In the genomic region with DNA sequence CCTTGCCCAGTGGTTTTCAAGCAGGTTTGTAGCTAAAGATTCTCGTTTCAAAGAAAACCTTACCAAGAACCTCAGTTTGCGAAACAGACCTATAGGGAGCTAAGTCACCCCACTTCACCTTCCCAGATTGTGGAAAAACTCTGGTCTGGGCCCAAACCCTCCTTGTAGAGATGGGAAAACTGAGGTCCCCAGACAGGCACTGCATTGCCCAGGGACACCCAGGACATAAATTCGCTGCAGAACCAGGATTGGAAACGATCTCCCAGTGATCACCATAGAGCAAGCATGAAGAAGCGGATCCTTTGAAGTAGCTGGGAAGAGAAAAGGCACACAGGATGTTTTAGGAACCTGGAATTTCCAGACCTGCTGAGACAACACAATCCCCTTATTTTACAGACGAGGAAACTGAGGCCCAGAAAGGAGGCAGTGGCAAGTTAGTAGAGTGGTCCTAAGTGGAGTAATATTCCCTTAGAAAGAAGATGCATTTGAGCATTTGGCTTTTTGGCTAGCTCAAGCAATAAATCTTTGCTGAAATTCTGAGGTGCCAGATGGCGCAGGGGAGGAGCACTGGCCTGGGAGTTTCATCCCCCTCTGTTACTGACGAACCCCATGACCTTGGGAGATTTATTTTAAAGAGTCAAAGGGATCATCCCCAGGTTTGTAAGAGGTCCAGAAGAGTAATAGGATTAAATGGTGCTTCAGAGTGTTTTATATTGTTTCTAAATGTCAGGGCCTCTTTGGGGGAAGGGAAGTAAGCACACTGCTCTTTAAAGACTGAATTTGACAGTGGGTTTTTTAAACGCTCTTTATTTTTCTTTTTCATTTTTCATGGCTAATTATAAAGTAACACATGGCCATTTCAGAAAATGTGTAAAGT, we compare ENCODE assay signal across 9 cellular contexts.
DNase-seq lines count a peak whose midpoint lies in the region; ATAC-seq and TF ChIP-seq lines count a peak whose summit lies in the region.
"Had no signal": no experiment of that assay in that cellular context is flagged by ENCODE, and none has a peak within 500 bp of the region (broad histone marks: within the 10 kb centered on the region; RNA-seq: fewer than 3 reads in every experiment).

No MANE protein-coding gene starts in this region.

- H3K27me3 ChIP-seq in ectodermal cell (ENCODE audit: control insufficient read depth, insufficient read depth, low read length, poor library complexity, severe bottlenecking) (no peaks in the 10 kb centered on the region), rectal smooth muscle tissue (ENCODE audit: control insufficient read depth, insufficient read depth, low read length) (no peaks in the 10 kb centered on the region), Peyer's patch (no peaks in the 10 kb centered on the region)
- H3K27me3 ChIP-seq: adrenal gland had no signal

- H3K9me3 Mint-ChIP-seq in activated CD8-positive, alpha-beta T cell treated with anti-CD3 and anti-CD28 coated beads, Interleukin-2, amount 10 ng/mL, durations not matched to agents 7 days and 5 days (ENCODE audit: insufficient read depth) = no peaks in the 10 kb centered on the region

- H3K27ac ChIP-seq in ectodermal cell (ENCODE audit: insufficient read depth, low read depth, low read length, poor library complexity, severe bottlenecking) (peak overlapping the region; percentile 70), rectal smooth muscle tissue (ENCODE audit: low read depth, low read length) (no peak overlapping the region), Peyer's patch (peak overlapping the region in 1 of 4 donors; percentile 1)
- H3K27ac ChIP-seq: adrenal gland had no signal

- no peak overlapping the region for H3K4me3 ChIP-seq in ectodermal cell (ENCODE audit: insufficient read depth, low read depth, low read length)
- H3K4me3 ChIP-seq in rectal smooth muscle tissue (ENCODE audit: low read length) = peak overlapping the region; percentile 70
- peak overlapping the region in 2 of 4 donors; percentile 44 to 45 for H3K4me3 ChIP-seq in Peyer's patch

- peaks cover 36% of the 10 kb centered on the region for H3K27me3 Mint-ChIP-seq in activated CD8-positive, alpha-beta T cell treated with anti-CD3 and anti-CD28 coated beads, Interleukin-2, amount 10 ng/mL, durations not matched to agents 7 days and 5 days (ENCODE audit: low read depth)

- H3K9ac ChIP-seq in ES-I3 (ENCODE audit: low read depth, low read length) (peak overlapping the region; percentile 56; the same call in 1 of the 2 replicates), rectal smooth muscle tissue (ENCODE audit: low read length) (no peak overlapping the region)

- peaks cover 8% of the 10 kb centered on the region; the same call in 1 of the 2 replicates for H3K4me1 ChIP-seq in ES-I3 (ENCODE audit: insufficient read depth, low read length)
- H3K4me1 ChIP-seq in ectodermal cell (ENCODE audit: control insufficient read depth, insufficient read depth, low read length) = peaks cover 14% of the 10 kb centered on the region
- peaks cover 8% of the 10 kb centered on the region for H3K4me1 ChIP-seq in rectal smooth muscle tissue (ENCODE audit: control insufficient read depth, insufficient read depth, low read length)
- H3K4me1 ChIP-seq in Peyer's patch = peaks cover 0 to 19% (median 3%) of the 10 kb centered on the region in 4 donors

- TF ChIP-seq POLR2A in Peyer's patch (IDR thresholded peaks at IDR 0.05) = no peak

- POLR2A ChIA-PET in activated CD8-positive, alpha-beta T cell treated with anti-CD3 and anti-CD28 coated beads, Interleukin-2, amount 10 ng/mL, durations not matched to agents 7 days and 5 days (lab: Charles Lee) = no interaction called here

- no peak overlapping the region for H3K4me3 Mint-ChIP-seq in activated CD8-positive, alpha-beta T cell treated with anti-CD3 and anti-CD28 coated beads, Interleukin-2, amount 10 ng/mL, durations not matched to agents 7 days and 5 days

- H3K9me3 ChIP-seq in ES-I3 (ENCODE audit: control insufficient read depth, insufficient read depth, low read length) = no peaks in the 10 kb centered on the region
- H3K9me3 ChIP-seq in ectodermal cell (ENCODE audit: control insufficient read depth, low read length) = no peaks in the 10 kb centered on the region
- no peaks in the 10 kb centered on the region for H3K9me3 ChIP-seq in Peyer's patch
- H3K9me3 ChIP-seq: adrenal gland had no signal

- WGBS in ectodermal cell, 2 experiments = 50 to 53% methylated on average over 8 of the region's 9 CpGs

- no peak overlapping the region for H3K27ac Mint-ChIP-seq in activated CD8-positive, alpha-beta T cell treated with anti-CD3 and anti-CD28 coated beads, Interleukin-2, amount 10 ng/mL, durations not matched to agents 7 days and 5 days

- H3K36me3 ChIP-seq in ES-I3 (ENCODE audit: insufficient read depth, low read length) (no peaks in the 10 kb centered on the region), ectodermal cell (ENCODE audit: control insufficient read depth, insufficient read depth, low read length) (no peaks in the 10 kb centered on the region), rectal smooth muscle tissue (ENCODE audit: control insufficient read depth, insufficient read depth, low read length) (no peaks in the 10 kb centered on the region), Peyer's patch (no peaks in the 10 kb centered on the region)
- H3K36me3 ChIP-seq: adrenal gland had no signal

- TF ChIP-seq CTCF in Peyer's patch (IDR thresholded peaks at IDR 0.05) = no peak

- CTCF ChIA-PET in activated CD8-positive, alpha-beta T cell treated with anti-CD3 and anti-CD28 coated beads, Interleukin-2, amount 10 ng/mL, durations not matched to agents 7 days and 5 days (lab: Charles Lee) = no interaction called here

- DNase-seq in NCI-H69 (lab: John Stamatoyannopoulos, UW) (peak; percentile 73), islet precursor cell (no peak), Peyer's patch (no peak), epidermal melanocyte (ENCODE audit: insufficient read length, low spot score) (no peak)
- DNase-seq in activated CD8-positive, alpha-beta T cell treated with anti-CD3 and anti-CD28 coated beads, Interleukin-2, amount 10 ng/mL, durations not matched to agents 7 days and 5 days = no peak

- no peaks in the 10 kb centered on the region for H3K36me3 Mint-ChIP-seq in activated CD8-positive, alpha-beta T cell treated with anti-CD3 and anti-CD28 coated beads, Interleukin-2, amount 10 ng/mL, durations not matched to agents 7 days and 5 days (ENCODE audit: low read depth)

- no peak for ATAC-seq in activated CD8-positive, alpha-beta T cell treated with anti-CD3 and anti-CD28 coated beads, Interleukin-2, amount 10 ng/mL, durations not matched to agents 7 days and 5 days

- peaks cover 11% of the 10 kb centered on the region for H3K4me1 Mint-ChIP-seq in activated CD8-positive, alpha-beta T cell treated with anti-CD3 and anti-CD28 coated beads, Interleukin-2, amount 10 ng/mL, durations not matched to agents 7 days and 5 days (ENCODE audit: low read depth)
